In genomic region chr6:158706369-158706982, GRCh38 we compare ENCODE assay signal across 9 cellular contexts. TPM values are rescaled to one million over a fixed set of nuclear protein-coding genes. Genes with fewer than 3 reads are reported as not detected.
DNase-seq lines count a peak whose midpoint lies in the region; ATAC-seq and FAIRE-seq lines count a peak whose summit lies in the region.
"Had no signal": no experiment of that assay in that cellular context is flagged by ENCODE, and none has a peak within 500 bp of the region (broad histone marks: within the 10 kb centered on the region; RNA-seq: fewer than 3 reads in every experiment).

No MANE protein-coding gene starts in this region.

- no peaks in the 10 kb centered on the region for H3K27me3 ChIP-seq in mucosa of rectum (ENCODE audit: control insufficient read depth in 2 of 2, insufficient read depth in 2 of 2, low read length in 2 of 2)

- peak overlapping the region in 1 of 2 donors; percentile 77 for H3K27ac ChIP-seq in mucosa of rectum (ENCODE audit: low read depth in 2 of 2, low read length in 2 of 2)
- H3K27ac ChIP-seq: skin epidermis had no signal

- no peaks in the 10 kb centered on the region for H3K9me3 Mint-ChIP-seq in T-helper 2 cell treated with Interferon-gamma antibody and Interleukin-4, amounts not matched to agents 5 μg/mL and 100 μg/mL, for 36 hours

- H3K27me3 Mint-ChIP-seq in T-helper 2 cell treated with Interferon-gamma antibody and Interleukin-4, amounts not matched to agents 5 μg/mL and 100 μg/mL, for 36 hours (ENCODE audit: low read depth), result no peaks in the 10 kb centered on the region

- H3K9me3 ChIP-seq in mucosa of rectum (ENCODE audit: control insufficient read depth in 2 of 2, low read length in 2 of 2), result no peaks in the 10 kb centered on the region

- H3K4me3 Mint-ChIP-seq in T-helper 2 cell treated with Interferon-gamma antibody and Interleukin-4, amounts not matched to agents 5 μg/mL and 100 μg/mL, for 36 hours, result no peak overlapping the region

- H3K27ac Mint-ChIP-seq in T-helper 2 cell treated with Interferon-gamma antibody and Interleukin-4, amounts not matched to agents 5 μg/mL and 100 μg/mL, for 36 hours, result no peak overlapping the region

- H3K36me3 ChIP-seq in mucosa of rectum (ENCODE audit: control insufficient read depth in 2 of 2, insufficient read depth in 2 of 2, low read length in 2 of 2), result no peaks in the 10 kb centered on the region

- FAIRE-seq in G401.6 (lab: Jason Lieb, UNC), result peak; percentile 17

- peak overlapping the region; percentile 12 to 36 for H3K9ac ChIP-seq in mucosa of rectum (ENCODE audit: low read depth in 1 of 2, low read length in 2 of 2)

- H3K4me1 ChIP-seq in mucosa of rectum (ENCODE audit: control insufficient read depth in 2 of 2, insufficient read depth in 2 of 2, low read length in 2 of 2), result peaks cover 15 to 37% of the 10 kb centered on the region in 2 donors

- H3K4me1 Mint-ChIP-seq in T-helper 2 cell treated with Interferon-gamma antibody and Interleukin-4, amounts not matched to agents 5 μg/mL and 100 μg/mL, for 36 hours (ENCODE audit: low read depth), result peaks cover 11% of the 10 kb centered on the region

- peaks cover 27% of the 10 kb centered on the region for H3K36me3 Mint-ChIP-seq in T-helper 2 cell treated with Interferon-gamma antibody and Interleukin-4, amounts not matched to agents 5 μg/mL and 100 μg/mL, for 36 hours (ENCODE audit: low read depth)

- no peak for ATAC-seq in HG02884 (IDR thresholded peaks at IDR 0.05; ENCODE audit: unreplicated experiment)

- no peak overlapping the region for H3K4me3 ChIP-seq in mucosa of rectum (ENCODE audit: low read length in 2 of 2)
- H3K4me3 ChIP-seq: skin epidermis had no signal

- DNase-seq in NCI-H2171 treated with DMSO at 0.1 percent for 48 hours (lab: John Stamatoyannopoulos, UW), result peak; percentile 37
- peak; percentile 72 for DNase-seq in dermis blood vessel endothelial cell
- DNase-seq in central memory CD4-positive, alpha-beta T cell, result no peak
- no peak for DNase-seq in T-helper 2 cell treated with Interferon-gamma antibody and Interleukin-4, amounts not matched to agents 5 μg/mL and 100 μg/mL, for 36 hours (ENCODE audit: low spot score)
- no peak for DNase-seq in putamen (ENCODE audit: low spot score)

RNA-seq across cellular contexts. Expression of gene SYTL3, which starts 56.6 kb away (rescaled TPM):
- 0.70 and 0.85 TPM in 2 replicates for total RNA-seq in dermis blood vessel endothelial cell

Comparison
In these comparisons a context has a peak if more than half of its experiments do, and no peak if none do; other contexts are left out.
1. DNase-seq: peak in NCI-H2171 treated with DMSO at 0.1 percent for 48 hours (single experiment) and dermis blood vessel endothelial cell (single experiment); none in central memory CD4-positive, alpha-beta T cell (single experiment), T-helper 2 cell treated with Interferon-gamma antibody and Interleukin-4, amounts not matched to agents 5 μg/mL and 100 μg/mL, for 36 hours (single experiment) and putamen (single experiment).